23 cellular contexts compared by ENCODE assay signal in the genomic region with DNA sequence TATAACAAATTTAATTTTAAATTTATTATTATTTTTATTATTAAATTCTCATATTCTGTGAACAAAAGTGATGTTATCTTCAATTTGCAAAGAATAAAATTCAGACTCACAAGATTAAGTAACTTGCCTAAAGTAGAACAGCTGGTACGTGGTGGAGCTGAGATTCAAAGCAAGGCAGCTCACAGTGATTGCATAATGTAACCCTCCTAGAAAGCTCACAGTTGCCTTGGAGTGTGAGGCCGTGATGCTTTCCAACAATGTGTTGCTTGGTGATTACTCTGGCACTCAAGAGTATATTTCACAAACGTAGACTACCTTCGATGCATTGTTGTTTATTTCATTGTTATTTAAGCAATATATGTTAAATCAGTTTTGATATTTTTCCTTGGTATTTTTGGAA.
DNase-seq lines count a peak whose midpoint lies in the region; ATAC-seq and TF ChIP-seq lines count a peak whose summit lies in the region.
"Had no signal": no experiment of that assay in that cellular context is flagged by ENCODE, and none has a peak within 500 bp of the region (broad histone marks: within the 10 kb centered on the region; RNA-seq: fewer than 3 reads in every experiment).

No MANE protein-coding gene starts in this region.

- H3K4me1 ChIP-seq in adipocyte (ENCODE audit: control insufficient read depth, insufficient read depth, low read length), result peaks cover 4% of the 10 kb centered on the region
- no peaks in the 10 kb centered on the region for H3K4me1 ChIP-seq in suprapubic skin
- H3K4me1 ChIP-seq: BE2C had no signal

- no peaks in the 10 kb centered on the region for H3K36me3 ChIP-seq in adipocyte (ENCODE audit: control insufficient read depth, insufficient read depth, low read length, severe bottlenecking)
- H3K36me3 ChIP-seq in suprapubic skin, result no peaks in the 10 kb centered on the region
- H3K36me3 ChIP-seq: BE2C, brain microvascular endothelial cell had no signal

- no peak overlapping the region for H3K4me3 Mint-ChIP-seq in activated CD8-positive, alpha-beta memory T cell treated with anti-CD3 and anti-CD28 coated beads, Interleukin-2, amount 10 ng/mL, durations not matched to agents 7 days and 5 days
- H3K4me3 Mint-ChIP-seq: activated CD4-positive, alpha-beta T cell treated with anti-CD3 and anti-CD28 coated beads for 36 hours; activated T-cell treated with anti-CD3 and anti-CD28 coated beads, Interleukin-2, amount 50 U/mL, for 24 hours; effector memory CD8-positive, alpha-beta T cell; GM23338; stimulated activated effector memory CD8-positive, alpha-beta T cell treated with anti-CD3 and anti-CD28 coated beads, Interleukin-12 subunit alpha, Interleukin-12 subunit beta, amount 100 ng/mL, for 72 hours had no signal

- H3K27ac Mint-ChIP-seq in activated CD8-positive, alpha-beta memory T cell treated with anti-CD3 and anti-CD28 coated beads, Interleukin-2, amount 10 ng/mL, durations not matched to agents 7 days and 5 days, result no peak overlapping the region
- H3K27ac Mint-ChIP-seq: activated CD4-positive, alpha-beta T cell treated with anti-CD3 and anti-CD28 coated beads for 36 hours; activated T-cell treated with anti-CD3 and anti-CD28 coated beads, Interleukin-2, amount 50 U/mL, for 24 hours; effector memory CD8-positive, alpha-beta T cell; GM23338; stimulated activated effector memory CD8-positive, alpha-beta T cell treated with anti-CD3 and anti-CD28 coated beads, Interleukin-12 subunit alpha, Interleukin-12 subunit beta, amount 100 ng/mL, for 72 hours had no signal

- H3K9me3 ChIP-seq in adipocyte (ENCODE audit: control insufficient read depth, low read length), result no peaks in the 10 kb centered on the region
- H3K9me3 ChIP-seq in suprapubic skin, result no peaks in the 10 kb centered on the region
- H3K9me3 ChIP-seq: BE2C had no signal

- CTCF ChIA-PET in activated CD8-positive, alpha-beta memory T cell treated with anti-CD3 and anti-CD28 coated beads, Interleukin-2, amount 10 ng/mL, durations not matched to agents 7 days and 5 days (lab: Charles Lee), result no interaction called here

- H3K9ac ChIP-seq in adipocyte (ENCODE audit: low read length), result no peak overlapping the region

- TF ChIP-seq POLR2A in suprapubic skin (IDR thresholded peaks at IDR 0.05), result no peak

- 68% methylated on average over 4 of the region's 4 CpGs for WGBS in suprapubic skin

- H3K27ac ChIP-seq in suprapubic skin, result no peak overlapping the region
- H3K27ac ChIP-seq: brain microvascular endothelial cell had no signal

- H3K9me3 Mint-ChIP-seq in activated CD8-positive, alpha-beta memory T cell treated with anti-CD3 and anti-CD28 coated beads, Interleukin-2, amount 10 ng/mL, durations not matched to agents 7 days and 5 days (ENCODE audit: low read depth), result peaks cover 8% of the 10 kb centered on the region
- H3K9me3 Mint-ChIP-seq: GM23338 had no signal

- no peaks in the 10 kb centered on the region for H3K4me1 Mint-ChIP-seq in activated CD8-positive, alpha-beta memory T cell treated with anti-CD3 and anti-CD28 coated beads, Interleukin-2, amount 10 ng/mL, durations not matched to agents 7 days and 5 days
- H3K4me1 Mint-ChIP-seq: activated CD4-positive, alpha-beta T cell treated with anti-CD3 and anti-CD28 coated beads for 36 hours; stimulated activated effector memory CD8-positive, alpha-beta T cell treated with anti-CD3 and anti-CD28 coated beads, Interleukin-12 subunit alpha, Interleukin-12 subunit beta, amount 100 ng/mL, for 72 hours had no signal

- DNase-seq in NCI-H82 (lab: John Stamatoyannopoulos, UW) (peak; percentile 10), NCI-H82 treated with DMSO at 0.1 percent for 48 hours (lab: John Stamatoyannopoulos, UW; ENCODE audit: unreplicated experiment) (no peak), adipocyte (ENCODE audit: low read depth) (peak; percentile 57), fibroblast of the conjunctiva (ENCODE audit: low read depth) (peak; percentile 37), retinal pigment epithelial cell (ENCODE audit: low read depth) (peak; percentile 11), suprapubic skin (ENCODE audit: low spot score in 2 of 2) (no peak)
- no peak for DNase-seq in activated CD8-positive, alpha-beta memory T cell treated with anti-CD3 and anti-CD28 coated beads, Interleukin-2, amount 10 ng/mL, durations not matched to agents 7 days and 5 days
- DNase-seq: activated CD4-positive, alpha-beta T cell treated with anti-CD3 and anti-CD28 coated beads for 36 hours; activated CD8-positive, alpha-beta memory T cell treated with anti-CD3 and anti-CD28 coated beads for 24 hours; activated T-cell treated with anti-CD3 and anti-CD28 coated beads, Interleukin-2, amount 50 U/mL, for 24 hours; BE2C; brain microvascular endothelial cell; effector memory CD8-positive, alpha-beta T cell; GDM1; glutamatergic neuron; NCI-H1092; NCI-H1930; stimulated activated CD4-positive, alpha-beta T cell treated with anti-CD3 and anti-CD28 coated beads, Interleukin-2, amount 100 ng/mL, for 48 hours had no signal

- no peak for TF ChIP-seq EP300 in suprapubic skin (IDR thresholded peaks at IDR 0.05)

- H3K4me3 ChIP-seq in adipocyte (ENCODE audit: low read length) (no peak overlapping the region), retinal pigment epithelial cell (ENCODE audit: low read length) (no peak overlapping the region), suprapubic skin (no peak overlapping the region)
- H3K4me3 ChIP-seq: GM23338 had no signal

- H3K27me3 Mint-ChIP-seq in activated CD8-positive, alpha-beta memory T cell treated with anti-CD3 and anti-CD28 coated beads, Interleukin-2, amount 10 ng/mL, durations not matched to agents 7 days and 5 days, result no peaks in the 10 kb centered on the region
- H3K27me3 Mint-ChIP-seq: activated CD4-positive, alpha-beta T cell treated with anti-CD3 and anti-CD28 coated beads for 36 hours; activated T-cell treated with anti-CD3 and anti-CD28 coated beads, Interleukin-2, amount 50 U/mL, for 24 hours; effector memory CD8-positive, alpha-beta T cell had no signal

- no peak for TF ChIP-seq CTCF in retinal pigment epithelial cell (conservative IDR thresholded peaks at IDR 0.05; ENCODE audit: low read depth, low read length)
- no peak for TF ChIP-seq CTCF in suprapubic skin (IDR thresholded peaks at IDR 0.05)

- H3K27me3 ChIP-seq in adipocyte (replicated peaks; ENCODE audit: control insufficient read depth, insufficient read depth, low read length), result no peaks in the 10 kb centered on the region
- no peaks in the 10 kb centered on the region for H3K27me3 ChIP-seq in suprapubic skin
- H3K27me3 ChIP-seq: BE2C, brain microvascular endothelial cell had no signal

- no peaks in the 10 kb centered on the region for H3K36me3 Mint-ChIP-seq in activated CD8-positive, alpha-beta memory T cell treated with anti-CD3 and anti-CD28 coated beads, Interleukin-2, amount 10 ng/mL, durations not matched to agents 7 days and 5 days
- H3K36me3 Mint-ChIP-seq: stimulated activated effector memory CD8-positive, alpha-beta T cell treated with anti-CD3 and anti-CD28 coated beads, Interleukin-12 subunit alpha, Interleukin-12 subunit beta, amount 100 ng/mL, for 72 hours had no signal

- no peak for ATAC-seq in HG03045 (IDR thresholded peaks at IDR 0.05; ENCODE audit: unreplicated experiment)
- ATAC-seq in activated CD8-positive, alpha-beta memory T cell treated with anti-CD3 and anti-CD28 coated beads, Interleukin-2, amount 10 ng/mL, durations not matched to agents 7 days and 5 days, result no peak
- ATAC-seq: activated CD4-positive, alpha-beta T cell treated with anti-CD3 and anti-CD28 coated beads for 36 hours; effector memory CD8-positive, alpha-beta T cell; esophagus mucosa; GM23338; Panc1; stimulated activated effector memory CD8-positive, alpha-beta T cell treated with anti-CD3 and anti-CD28 coated beads, Interleukin-12 subunit alpha, Interleukin-12 subunit beta, amount 100 ng/mL, for 72 hours had no signal

Comparison
In these comparisons a context has a peak if more than half of its experiments do, and no peak if none do; other contexts are left out.
1. DNase-seq: peak in NCI-H82 (single experiment), adipocyte (single experiment), fibroblast of the conjunctiva (single experiment) and retinal pigment epithelial cell (single experiment); none in NCI-H82 treated with DMSO at 0.1 percent for 48 hours (single experiment), activated CD8-positive, alpha-beta memory T cell treated with anti-CD3 and anti-CD28 coated beads, Interleukin-2, amount 10 ng/mL, durations not matched to agents 7 days and 5 days (single experiment) and suprapubic skin (0 of 2).